ENCODE assay signal across 1 cellular context in the genomic region with DNA sequence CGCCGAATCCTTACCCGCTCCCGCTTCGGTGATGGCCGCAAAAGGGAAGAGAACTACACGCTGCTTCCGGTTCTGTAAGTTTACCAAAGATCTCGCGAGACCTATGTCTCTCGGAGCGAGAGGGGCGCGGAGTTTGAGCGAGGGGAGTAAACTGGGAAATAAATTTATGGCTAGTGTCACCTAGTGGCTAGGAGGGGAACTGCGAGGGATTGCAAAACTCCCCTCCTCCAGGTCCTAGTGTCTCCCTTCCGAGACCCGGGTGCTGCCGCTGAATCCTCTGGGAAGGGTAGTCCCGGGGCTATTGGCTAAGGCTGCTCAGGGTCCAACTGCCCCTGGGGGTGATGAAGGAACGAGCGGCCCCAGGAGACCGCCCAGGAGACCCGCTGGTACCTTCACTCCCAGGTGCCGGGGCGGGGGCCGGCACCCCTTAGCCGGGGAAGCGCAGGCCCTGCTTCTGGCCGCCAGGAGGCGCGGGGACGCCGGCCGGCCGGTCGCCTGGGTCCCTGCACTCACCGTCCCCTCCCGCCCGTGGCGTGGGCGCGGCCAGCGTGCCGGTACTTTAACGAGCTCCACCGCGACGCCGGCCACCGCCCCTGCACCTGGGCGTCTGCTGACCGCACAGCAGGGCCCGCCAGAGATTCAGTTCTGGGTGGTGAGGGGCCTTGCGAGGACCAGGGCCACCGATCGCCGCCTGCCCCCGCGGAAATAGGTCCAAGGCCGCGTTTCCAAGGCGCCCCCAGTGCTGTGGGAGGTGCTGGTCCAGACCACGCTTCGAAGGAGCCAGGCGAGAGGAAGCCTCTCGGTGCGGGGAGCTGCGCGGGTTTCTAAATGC.
A peak's percentile ranks its signal among the peaks of the same experiment; 100 is the strongest.
TF ChIP-seq lines count a peak whose summit lies in the region.

A gene (minus strand): TSS at position 51 of the 832 bp plus-strand sequence. CDS start 883 bp downstream, outside the sequence.

TF ChIP-seq in K562, 482 proteins besides CTCF, POLR2A, EP300 and RAD21 (continued from another document and continues in another):
- TF ChIP-seq POLR2AphosphoS2 (IDR thresholded peaks at IDR 0.05; ENCODE audit: low read length) = no peak
- peak; percentile 96 for TF ChIP-seq TAF1 (IDR thresholded peaks at IDR 0.05; ENCODE audit: control insufficient read depth, extremely low read depth, insufficient read depth, low read length, severe bottlenecking)
- TF ChIP-seq, protein P1, sequence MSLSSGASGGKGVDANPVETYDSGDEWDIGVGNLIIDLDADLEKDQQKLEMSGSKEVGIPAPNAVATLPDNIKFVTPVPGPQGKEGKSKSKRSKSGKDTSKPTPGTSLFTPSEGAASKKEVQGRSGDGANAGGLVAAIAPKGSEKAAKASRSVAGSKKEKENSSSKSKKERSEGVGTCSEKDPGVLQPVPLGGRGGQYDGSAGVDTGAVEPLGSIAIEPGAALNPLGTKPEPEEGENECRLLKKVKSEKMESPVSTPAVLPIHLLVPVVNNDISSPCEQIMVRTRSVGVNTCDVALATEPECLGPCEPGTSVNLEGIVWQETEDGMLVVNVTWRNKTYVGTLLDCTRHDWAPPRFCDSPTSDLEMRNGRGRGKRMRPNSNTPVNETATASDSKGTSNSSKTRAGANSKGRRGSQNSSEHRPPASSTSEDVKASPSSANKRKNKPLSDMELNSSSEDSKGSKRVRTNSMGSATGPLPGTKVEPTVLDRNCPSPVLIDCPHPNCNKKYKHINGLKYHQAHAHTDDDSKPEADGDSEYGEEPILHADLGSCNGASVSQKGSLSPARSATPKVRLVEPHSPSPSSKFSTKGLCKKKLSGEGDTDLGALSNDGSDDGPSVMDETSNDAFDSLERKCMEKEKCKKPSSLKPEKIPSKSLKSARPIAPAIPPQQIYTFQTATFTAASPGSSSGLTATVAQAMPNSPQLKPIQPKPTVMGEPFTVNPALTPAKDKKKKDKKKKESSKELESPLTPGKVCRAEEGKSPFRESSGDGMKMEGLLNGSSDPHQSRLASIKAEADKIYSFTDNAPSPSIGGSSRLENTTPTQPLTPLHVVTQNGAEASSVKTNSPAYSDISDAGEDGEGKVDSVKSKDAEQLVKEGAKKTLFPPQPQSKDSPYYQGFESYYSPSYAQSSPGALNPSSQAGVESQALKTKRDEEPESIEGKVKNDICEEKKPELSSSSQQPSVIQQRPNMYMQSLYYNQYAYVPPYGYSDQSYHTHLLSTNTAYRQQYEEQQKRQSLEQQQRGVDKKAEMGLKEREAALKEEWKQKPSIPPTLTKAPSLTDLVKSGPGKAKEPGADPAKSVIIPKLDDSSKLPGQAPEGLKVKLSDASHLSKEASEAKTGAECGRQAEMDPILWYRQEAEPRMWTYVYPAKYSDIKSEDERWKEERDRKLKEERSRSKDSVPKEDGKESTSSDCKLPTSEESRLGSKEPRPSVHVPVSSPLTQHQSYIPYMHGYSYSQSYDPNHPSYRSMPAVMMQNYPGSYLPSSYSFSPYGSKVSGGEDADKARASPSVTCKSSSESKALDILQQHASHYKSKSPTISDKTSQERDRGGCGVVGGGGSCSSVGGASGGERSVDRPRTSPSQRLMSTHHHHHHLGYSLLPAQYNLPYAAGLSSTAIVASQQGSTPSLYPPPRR (CRISPR knock-in tag; IDR thresholded peaks at IDR 0.05; ENCODE audit: borderline replicate concordance) = no peak
- 0 out of 2 replicates have a peak, but pooled peaks have one; percentile 56 for TF ChIP-seq NBN (IDR thresholded peaks at IDR 0.05; ENCODE audit: low read depth)
- no peak for TF ChIP-seq MIER1 (IDR thresholded peaks at IDR 0.05; ENCODE audit: low read depth)
- TF ChIP-seq NEUROD1 (IDR thresholded peaks at IDR 0.05; ENCODE audit: borderline replicate concordance, low read depth, low read length, partially characterized antibody) = peak; percentile 83
- TF ChIP-seq RNF2 (IDR thresholded peaks at IDR 0.05) = 0 out of 2 replicates have a peak, but pooled peaks have one; percentile 14
- TF ChIP-seq, protein P2, sequence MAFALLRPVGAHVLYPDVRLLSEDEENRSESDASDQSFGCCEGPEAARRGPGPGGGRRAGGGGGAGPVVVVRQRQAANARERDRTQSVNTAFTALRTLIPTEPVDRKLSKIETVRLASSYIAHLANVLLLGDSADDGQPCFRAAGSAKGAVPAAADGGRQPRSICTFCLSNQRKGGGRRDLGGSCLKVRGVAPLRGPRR (CRISPR knock-in tag; IDR thresholded peaks at IDR 0.05) = no peak
- 0 out of 2 replicates have a peak, but pooled peaks have one; percentile 22 for TF ChIP-seq CREB1 (IDR thresholded peaks at IDR 0.05)
- no peak for TF ChIP-seq CREB1 (CRISPR knock-in tag; IDR thresholded peaks at IDR 0.05)
- no peak for TF ChIP-seq NFXL1 (CRISPR knock-in tag; IDR thresholded peaks at IDR 0.05)
- TF ChIP-seq PPARD (CRISPR knock-in tag; IDR thresholded peaks at IDR 0.05) = no peak
- TF ChIP-seq HCFC1 (IDR thresholded peaks at IDR 0.05; ENCODE audit: low read depth, low read length) = peak; percentile 75
- peak; percentile 91; the same call in 1 of the 2 replicates for TF ChIP-seq POLR2H (tag; IDR thresholded peaks at IDR 0.05; ENCODE audit: low read depth)
- TF ChIP-seq TFAM (CRISPR knock-in tag; conservative IDR thresholded peaks at IDR 0.05) = no peak
- no peak for TF ChIP-seq ZNF184 (CRISPR knock-in tag; IDR thresholded peaks at IDR 0.05)
- TF ChIP-seq, protein P3, sequence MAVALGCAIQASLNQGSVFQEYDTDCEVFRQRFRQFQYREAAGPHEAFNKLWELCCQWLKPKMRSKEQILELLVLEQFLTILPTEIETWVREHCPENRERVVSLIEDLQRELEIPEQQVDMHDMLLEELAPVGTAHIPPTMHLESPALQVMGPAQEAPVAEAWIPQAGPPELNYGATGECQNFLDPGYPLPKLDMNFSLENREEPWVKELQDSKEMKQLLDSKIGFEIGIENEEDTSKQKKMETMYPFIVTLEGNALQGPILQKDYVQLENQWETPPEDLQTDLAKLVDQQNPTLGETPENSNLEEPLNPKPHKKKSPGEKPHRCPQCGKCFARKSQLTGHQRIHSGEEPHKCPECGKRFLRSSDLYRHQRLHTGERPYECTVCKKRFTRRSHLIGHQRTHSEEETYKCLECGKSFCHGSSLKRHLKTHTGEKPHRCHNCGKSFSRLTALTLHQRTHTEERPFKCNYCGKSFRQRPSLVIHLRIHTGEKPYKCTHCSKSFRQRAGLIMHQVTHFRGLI (CRISPR knock-in tag; IDR thresholded peaks at IDR 0.05) = no peak
- TF ChIP-seq ZNF436 (CRISPR knock-in tag; IDR thresholded peaks at IDR 0.05) = no peak
- TF ChIP-seq ARHGAP35 (IDR thresholded peaks at IDR 0.05; ENCODE audit: partially characterized antibody) = peak; percentile 88
- TF ChIP-seq, protein P4, sequence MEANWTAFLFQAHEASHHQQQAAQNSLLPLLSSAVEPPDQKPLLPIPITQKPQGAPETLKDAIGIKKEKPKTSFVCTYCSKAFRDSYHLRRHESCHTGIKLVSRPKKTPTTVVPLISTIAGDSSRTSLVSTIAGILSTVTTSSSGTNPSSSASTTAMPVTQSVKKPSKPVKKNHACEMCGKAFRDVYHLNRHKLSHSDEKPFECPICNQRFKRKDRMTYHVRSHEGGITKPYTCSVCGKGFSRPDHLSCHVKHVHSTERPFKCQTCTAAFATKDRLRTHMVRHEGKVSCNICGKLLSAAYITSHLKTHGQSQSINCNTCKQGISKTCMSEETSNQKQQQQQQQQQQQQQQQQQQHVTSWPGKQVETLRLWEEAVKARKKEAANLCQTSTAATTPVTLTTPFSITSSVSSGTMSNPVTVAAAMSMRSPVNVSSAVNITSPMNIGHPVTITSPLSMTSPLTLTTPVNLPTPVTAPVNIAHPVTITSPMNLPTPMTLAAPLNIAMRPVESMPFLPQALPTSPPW (CRISPR knock-in tag; IDR thresholded peaks at IDR 0.05) = peak; percentile 82
- peak; percentile 96 for TF ChIP-seq TBP (optimal IDR thresholded peaks at IDR 0.05; ENCODE audit: low read depth, low read length)
- peak; percentile 23 for TF ChIP-seq RBBP5 (IDR thresholded peaks at IDR 0.05; ENCODE audit: borderline replicate concordance, insufficient read depth, low read length, poor library complexity, severe bottlenecking)
- TF ChIP-seq, protein P5, sequence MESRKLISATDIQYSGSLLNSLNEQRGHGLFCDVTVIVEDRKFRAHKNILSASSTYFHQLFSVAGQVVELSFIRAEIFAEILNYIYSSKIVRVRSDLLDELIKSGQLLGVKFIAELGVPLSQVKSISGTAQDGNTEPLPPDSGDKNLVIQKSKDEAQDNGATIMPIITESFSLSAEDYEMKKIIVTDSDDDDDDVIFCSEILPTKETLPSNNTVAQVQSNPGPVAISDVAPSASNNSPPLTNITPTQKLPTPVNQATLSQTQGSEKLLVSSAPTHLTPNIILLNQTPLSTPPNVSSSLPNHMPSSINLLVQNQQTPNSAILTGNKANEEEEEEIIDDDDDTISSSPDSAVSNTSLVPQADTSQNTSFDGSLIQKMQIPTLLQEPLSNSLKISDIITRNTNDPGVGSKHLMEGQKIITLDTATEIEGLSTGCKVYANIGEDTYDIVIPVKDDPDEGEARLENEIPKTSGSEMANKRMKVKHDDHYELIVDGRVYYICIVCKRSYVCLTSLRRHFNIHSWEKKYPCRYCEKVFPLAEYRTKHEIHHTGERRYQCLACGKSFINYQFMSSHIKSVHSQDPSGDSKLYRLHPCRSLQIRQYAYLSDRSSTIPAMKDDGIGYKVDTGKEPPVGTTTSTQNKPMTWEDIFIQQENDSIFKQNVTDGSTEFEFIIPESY (CRISPR knock-in tag; IDR thresholded peaks at IDR 0.05) = peak; percentile 46
- peak; percentile 70 for TF ChIP-seq ZBTB7A (IDR thresholded peaks at IDR 0.05; ENCODE audit: borderline replicate concordance, control insufficient read depth, low read depth, low read length)
- TF ChIP-seq, protein P6, sequence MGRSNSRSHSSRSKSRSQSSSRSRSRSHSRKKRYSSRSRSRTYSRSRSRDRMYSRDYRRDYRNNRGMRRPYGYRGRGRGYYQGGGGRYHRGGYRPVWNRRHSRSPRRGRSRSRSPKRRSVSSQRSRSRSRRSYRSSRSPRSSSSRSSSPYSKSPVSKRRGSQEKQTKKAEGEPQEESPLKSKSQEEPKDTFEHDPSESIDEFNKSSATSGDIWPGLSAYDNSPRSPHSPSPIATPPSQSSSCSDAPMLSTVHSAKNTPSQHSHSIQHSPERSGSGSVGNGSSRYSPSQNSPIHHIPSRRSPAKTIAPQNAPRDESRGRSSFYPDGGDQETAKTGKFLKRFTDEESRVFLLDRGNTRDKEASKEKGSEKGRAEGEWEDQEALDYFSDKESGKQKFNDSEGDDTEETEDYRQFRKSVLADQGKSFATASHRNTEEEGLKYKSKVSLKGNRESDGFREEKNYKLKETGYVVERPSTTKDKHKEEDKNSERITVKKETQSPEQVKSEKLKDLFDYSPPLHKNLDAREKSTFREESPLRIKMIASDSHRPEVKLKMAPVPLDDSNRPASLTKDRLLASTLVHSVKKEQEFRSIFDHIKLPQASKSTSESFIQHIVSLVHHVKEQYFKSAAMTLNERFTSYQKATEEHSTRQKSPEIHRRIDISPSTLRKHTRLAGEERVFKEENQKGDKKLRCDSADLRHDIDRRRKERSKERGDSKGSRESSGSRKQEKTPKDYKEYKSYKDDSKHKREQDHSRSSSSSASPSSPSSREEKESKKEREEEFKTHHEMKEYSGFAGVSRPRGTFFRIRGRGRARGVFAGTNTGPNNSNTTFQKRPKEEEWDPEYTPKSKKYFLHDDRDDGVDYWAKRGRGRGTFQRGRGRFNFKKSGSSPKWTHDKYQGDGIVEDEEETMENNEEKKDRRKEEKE (IDR thresholded peaks at IDR 0.05; ENCODE audit: borderline replicate concordance in 1 of 2, control insufficient read depth in 1 of 2, low read depth in 2 of 2, low read length in 1 of 2) = peak in 1 of 2 experiments; percentile 80; a peak in 1 of 4 replicates
- TF ChIP-seq KAT2B (IDR thresholded peaks at IDR 0.05; ENCODE audit: low read depth, low read length) = no peak
- TF ChIP-seq, protein P7, sequence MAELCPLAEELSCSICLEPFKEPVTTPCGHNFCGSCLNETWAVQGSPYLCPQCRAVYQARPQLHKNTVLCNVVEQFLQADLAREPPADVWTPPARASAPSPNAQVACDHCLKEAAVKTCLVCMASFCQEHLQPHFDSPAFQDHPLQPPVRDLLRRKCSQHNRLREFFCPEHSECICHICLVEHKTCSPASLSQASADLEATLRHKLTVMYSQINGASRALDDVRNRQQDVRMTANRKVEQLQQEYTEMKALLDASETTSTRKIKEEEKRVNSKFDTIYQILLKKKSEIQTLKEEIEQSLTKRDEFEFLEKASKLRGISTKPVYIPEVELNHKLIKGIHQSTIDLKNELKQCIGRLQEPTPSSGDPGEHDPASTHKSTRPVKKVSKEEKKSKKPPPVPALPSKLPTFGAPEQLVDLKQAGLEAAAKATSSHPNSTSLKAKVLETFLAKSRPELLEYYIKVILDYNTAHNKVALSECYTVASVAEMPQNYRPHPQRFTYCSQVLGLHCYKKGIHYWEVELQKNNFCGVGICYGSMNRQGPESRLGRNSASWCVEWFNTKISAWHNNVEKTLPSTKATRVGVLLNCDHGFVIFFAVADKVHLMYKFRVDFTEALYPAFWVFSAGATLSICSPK (IDR thresholded peaks at IDR 0.05; ENCODE audit: borderline replicate concordance) = no peak
- TF ChIP-seq ZNF133 (CRISPR knock-in tag; IDR thresholded peaks at IDR 0.05) = no peak
- peak; percentile 65 for TF ChIP-seq SMAD4 (CRISPR knock-in tag; conservative IDR thresholded peaks at IDR 0.05)
